Comparison of ENCODE assay signal across 18 cellular contexts in genomic region chr9:77605449-77606220, GRCh38. TPM values are rescaled to one million over a fixed set of nuclear protein-coding genes. Genes with fewer than 3 reads are reported as not detected.
DNase-seq lines count a peak whose midpoint lies in the region; ATAC-seq and TF ChIP-seq lines count a peak whose summit lies in the region.
"Had no signal": no experiment of that assay in that cellular context is flagged by ENCODE, and none has a peak within 500 bp of the region (broad histone marks: within the 10 kb centered on the region; RNA-seq: fewer than 3 reads in every experiment).

No MANE protein-coding gene starts in this region.

- DNase-seq in colonic mucosa (no peak), hepatocyte (ENCODE audit: low spot score) (no peak), thyroid gland (no peak), SK-N-DZ (ENCODE audit: low spot score) (no peak)
- DNase-seq: activated CD4-positive, CD25-positive, alpha-beta regulatory T cell; activated CD8-positive, alpha-beta T cell treated with anti-CD3 and anti-CD28 coated beads for 36 hours; activated naive CD4-positive, alpha-beta T cell treated with Interleukin-2 at 50 U/mL for 16 hours; activated T-cell treated with anti-CD3 and anti-CD28 coated beads, Interleukin-2, amount 50 U/mL, for 1 hour; DND-41; hippocampal formation; islet precursor cell; NCI-H187; NCI-H446; stimulated activated CD4-positive, alpha-beta T cell treated with anti-CD3 and anti-CD28 coated beads, Interleukin-4, amount 100 ng/mL, for 1 hour; T1000 had no signal

- H3K27ac ChIP-seq in colonic mucosa (peak overlapping the region; percentile 14), hepatocyte (peak overlapping the region; percentile 10), muscle layer of duodenum (ENCODE audit: low read length) (peak overlapping the region; percentile 82), thyroid gland (peak overlapping the region; percentile 20 to 80 (median 68))

- H3K4me1 ChIP-seq in colonic mucosa (no peaks in the 10 kb centered on the region), hepatocyte (ENCODE audit: insufficient read depth) (no peaks in the 10 kb centered on the region), muscle layer of duodenum (ENCODE audit: control insufficient read depth in 1 of 2, insufficient read depth in 2 of 2, low read length in 2 of 2) (no peaks in the 10 kb centered on the region), thyroid gland (peaks cover 0 to 23% of the 10 kb centered on the region in 2 donors)

- H2AFZ ChIP-seq in hepatocyte: no peak overlapping the region

- no peak for ATAC-seq in GM21723 (IDR thresholded peaks at IDR 0.05; ENCODE audit: unreplicated experiment)
- ATAC-seq in GM19328 (IDR thresholded peaks at IDR 0.05; ENCODE audit: unreplicated experiment): no peak
- ATAC-seq: activated CD8-positive, alpha-beta T cell treated with anti-CD3 and anti-CD28 coated beads for 36 hours had no signal

- no peak for TF ChIP-seq POLR2A in thyroid gland (IDR thresholded peaks at IDR 0.05)

- no peaks in the 10 kb centered on the region for H3K9me2 ChIP-seq in hepatocyte (replicated peaks; ENCODE audit: insufficient read depth)

- no peaks in the 10 kb centered on the region for H3K9me3 ChIP-seq in colonic mucosa
- no peaks in the 10 kb centered on the region for H3K9me3 ChIP-seq in hepatocyte (ENCODE audit: low read depth)
- no peaks in the 10 kb centered on the region for H3K9me3 ChIP-seq in muscle layer of duodenum (ENCODE audit: control insufficient read depth in 1 of 2, low read length in 2 of 2)
- H3K9me3 ChIP-seq in thyroid gland: no peaks in the 10 kb centered on the region

- no peaks in the 10 kb centered on the region for H3K79me2 ChIP-seq in hepatocyte

- intact Hi-C loops in colonic mucosa (cut with DNase I) (no loop called here), thyroid gland (cut with DNase I) (no loop called here)

- no peaks in the 10 kb centered on the region for H4K20me1 ChIP-seq in hepatocyte (ENCODE audit: insufficient read depth, poor library complexity, severe bottlenecking)

- no peak overlapping the region for H3K4me3 ChIP-seq in colonic mucosa
- no peak overlapping the region for H3K4me3 ChIP-seq in hepatocyte
- no peak overlapping the region for H3K4me3 ChIP-seq in muscle layer of duodenum (ENCODE audit: low read depth in 1 of 2, low read length in 2 of 2)
- no peak overlapping the region for H3K4me3 ChIP-seq in thyroid gland (replicated peaks in 1 of 3)

- no peak for TF ChIP-seq CTCF in colonic mucosa (IDR thresholded peaks at IDR 0.05)
- TF ChIP-seq CTCF in hepatocyte (IDR thresholded peaks at IDR 0.05; ENCODE audit: poor library complexity): no peak
- TF ChIP-seq CTCF in thyroid gland (IDR thresholded peaks at IDR 0.05): no peak

- peak overlapping the region; percentile 4 for H3K4me2 ChIP-seq in hepatocyte

- no peaks in the 10 kb centered on the region for H3K27me3 ChIP-seq in colonic mucosa
- no peaks in the 10 kb centered on the region for H3K27me3 ChIP-seq in hepatocyte
- no peaks in the 10 kb centered on the region for H3K27me3 ChIP-seq in muscle layer of duodenum (ENCODE audit: low read depth, low read length)
- H3K27me3 ChIP-seq in thyroid gland: no peaks in the 10 kb centered on the region

- 69% methylated on average over 4 of the region's 4 CpGs for WGBS in hepatocyte (ENCODE audit: low lambda C conversion rate, missing lambda C conversion rate)
- 66 to 67% methylated on average over 4 of the region's 4 CpGs for WGBS in thyroid gland, 2 donors

- no peak overlapping the region for H3K9ac ChIP-seq in colonic mucosa (ENCODE audit: low read depth in 2 of 2, low read length in 2 of 2)

- no peaks in the 10 kb centered on the region for H3K36me3 ChIP-seq in colonic mucosa
- no peaks in the 10 kb centered on the region for H3K36me3 ChIP-seq in hepatocyte (replicated peaks; ENCODE audit: insufficient read depth, low read depth)
- H3K36me3 ChIP-seq in muscle layer of duodenum (ENCODE audit: control insufficient read depth in 1 of 2, insufficient read depth in 2 of 2, low read length in 2 of 2): no peaks in the 10 kb centered on the region
- H3K36me3 ChIP-seq in thyroid gland: no peaks in the 10 kb centered on the region

RNA-seq across cellular contexts. Expression of gene GNA14, which starts 42.5 kb away (rescaled TPM):
- total RNA-seq in colonic mucosa (10 to 100 TPM in 1 of 2 donors, 1 to 10 TPM in 1; 7.9 to 11.7 TPM), hepatocyte (1.5 and 3.1 TPM in 2 replicates), thyroid gland (10 to 100 TPM; 13.9 to 26.3 (median 19.9) TPM)
- polyA plus RNA-seq in hepatocyte: 1.2 and 3.1 TPM in 2 replicates
- 0.18 and 0.29 TPM in 2 replicates for polyA plus RNA-seq in SK-N-DZ (2014; cell fraction: cytosol; rRNA removed)
- not detected in 2 replicates for polyA plus RNA-seq in SK-N-DZ (2014; cell fraction: nucleus; rRNA removed)
- total RNA-seq: activated CD8-positive, alpha-beta T cell treated with anti-CD3 and anti-CD28 coated beads for 36 hours had no signal

Comparison
In these comparisons a context has a peak if more than half of its experiments do, and no peak if none do; other contexts are left out.
1. H3K27ac ChIP-seq: peak in every context shown above with its lines; median percentile 82 in muscle layer of duodenum; 68 in thyroid gland; 14 in colonic mucosa; 10 in hepatocyte.